9 cellular contexts compared by ENCODE assay signal in the genomic region with DNA sequence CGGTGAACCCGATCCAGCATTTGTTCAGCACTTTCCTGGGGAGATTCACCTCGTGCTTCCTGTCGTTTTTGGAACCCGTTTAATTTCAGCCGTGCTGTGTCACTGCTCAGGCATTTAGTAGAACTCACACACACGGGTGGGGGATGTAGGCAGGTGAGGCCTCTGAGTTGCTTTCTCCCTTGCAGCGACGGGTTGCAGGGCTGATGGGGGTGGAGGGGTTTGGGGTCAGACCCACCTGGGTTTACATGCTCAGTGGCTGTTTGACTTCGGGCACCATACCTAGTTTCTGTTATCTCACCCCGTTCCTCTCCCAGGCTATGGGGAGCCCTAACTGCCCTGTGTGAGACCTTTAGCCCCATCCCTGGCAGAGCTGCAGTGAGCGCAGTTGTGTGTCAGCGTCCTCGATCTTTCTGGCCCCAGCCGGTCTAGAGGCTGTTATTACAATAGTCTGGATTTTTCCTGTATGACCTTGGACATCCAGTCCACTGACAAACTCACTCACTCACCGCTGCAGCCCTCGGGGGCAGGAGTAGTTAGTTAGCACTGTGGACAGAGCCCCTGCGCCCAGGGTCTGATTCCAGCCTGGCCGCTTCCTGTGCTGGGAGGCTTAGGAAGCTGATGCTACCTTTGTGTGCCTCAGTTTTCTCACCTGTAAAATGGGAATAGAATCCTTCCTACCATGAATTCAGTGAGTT. TPM values are rescaled to one million over a fixed set of nuclear protein-coding genes. Genes with fewer than 3 reads are reported as not detected.
DNase-seq lines count a peak whose midpoint lies in the region; ATAC-seq and TF ChIP-seq lines count a peak whose summit lies in the region.
"Had no signal": no experiment of that assay in that cellular context is flagged by ENCODE, and none has a peak within 500 bp of the region (broad histone marks: within the 10 kb centered on the region; RNA-seq: fewer than 3 reads in every experiment).

No MANE protein-coding gene starts in this region.

- TF ChIP-seq POLR2A in gastroesophageal sphincter (IDR thresholded peaks at IDR 0.05) = no peak

- H2AFZ ChIP-seq in trophoblast cell (ENCODE audit: insufficient read depth, low read length, poor library complexity) = no peak overlapping the region

- H3K4me3 ChIP-seq in SJCRH30 (peak overlapping the region; percentile 89), gastroesophageal sphincter (peak overlapping the region in 1 of 2 donors; percentile 87), trophoblast cell (ENCODE audit: low read depth, low read length) (no peak overlapping the region)

- H3K9me3 ChIP-seq in SJCRH30 (replicated peaks) (no peaks in the 10 kb centered on the region), gastroesophageal sphincter (no peaks in the 10 kb centered on the region), trophoblast cell (ENCODE audit: insufficient read depth, low read depth, low read length) (no peaks in the 10 kb centered on the region)

- peaks cover 21% of the 10 kb centered on the region for H3K4me1 ChIP-seq in SJCRH30
- peaks cover 0 to 70% (median 25%) of the 10 kb centered on the region in 3 donors for H3K4me1 ChIP-seq in gastroesophageal sphincter
- H3K4me1 ChIP-seq in trophoblast cell (ENCODE audit: control insufficient read depth in 1 of 2, insufficient read depth in 2 of 2, low read length in 2 of 2) = peaks cover 21 to 25% of the 10 kb centered on the region in 2 experiments

- H3K36me3 ChIP-seq in SJCRH30 (peaks cover 6% of the 10 kb centered on the region; the same call in 1 of the 2 replicates), gastroesophageal sphincter (no peaks in the 10 kb centered on the region), trophoblast cell (ENCODE audit: control insufficient read depth in 1 of 2, insufficient read depth in 2 of 2, low read length in 2 of 2) (peaks cover 0 to 1% of the 10 kb centered on the region in 2 experiments)

- peak; percentile 42 for ATAC-seq in gastroesophageal sphincter
- no peak for ATAC-seq in HG02642 (IDR thresholded peaks at IDR 0.05; ENCODE audit: poor library complexity, unreplicated experiment)

- H3K79me1 ChIP-seq in trophoblast cell (ENCODE audit: low read length) = peaks cover 5% of the 10 kb centered on the region

- H2BK120ac ChIP-seq in trophoblast cell (ENCODE audit: insufficient read depth, low read length, poor library complexity) = no peak overlapping the region

- no peak for TF ChIP-seq EP300 in gastroesophageal sphincter (IDR thresholded peaks at IDR 0.05)

- peak overlapping the region; percentile 100 for H3K4me2 ChIP-seq in trophoblast cell (ENCODE audit: low read length)

- DNase-seq in EL (peak; percentile 57), SJCRH30 (no peak), trophoblast cell (peak; percentile 71 to 76), NCI-H1694 treated with DMSO at 0.1 percent for 48 hours (lab: John Stamatoyannopoulos, UW) (no peak), cortex of kidney (lab: John Stamatoyannopoulos, UW) (no peak), NCI-H82 (lab: John Stamatoyannopoulos, UW) (no peak)
- DNase-seq: activated B cell treated with CpG ODN at 0.5 μM for 24 hours had no signal

- H2BK5ac ChIP-seq in trophoblast cell (ENCODE audit: low read depth, low read length, poor library complexity) = no peak overlapping the region

- H3K27me3 ChIP-seq in SJCRH30 = no peaks in the 10 kb centered on the region
- no peaks in the 10 kb centered on the region for H3K27me3 ChIP-seq in gastroesophageal sphincter
- H3K27me3 ChIP-seq in trophoblast cell (ENCODE audit: insufficient read depth, low read length) = no peaks in the 10 kb centered on the region

- peak overlapping the region; percentile 81 for H3K27ac ChIP-seq in SJCRH30
- H3K27ac ChIP-seq in gastroesophageal sphincter = peak overlapping the region; percentile 89 to 92 (median 90)
- H3K27ac ChIP-seq in trophoblast cell (ENCODE audit: low read depth, low read length) = peak overlapping the region; percentile 40

- 30% methylated on average over 2 of the region's 19 CpGs; no CpG with 5 or more reads in 1 of the 2 donors for WGBS in gastroesophageal sphincter (ENCODE audit: low coverage in 1 of 2), 2 donors
- WGBS in trophoblast cell (ENCODE audit: extremely low coverage, insufficient coverage, insufficient read length) = no CpG with 5 or more reads among the region's 19 CpGs

- H4K8ac ChIP-seq in trophoblast cell (ENCODE audit: low read depth, low read length) = no peak overlapping the region

- no peak overlapping the region for H2BK12ac ChIP-seq in trophoblast cell (ENCODE audit: low read length)

- H3K79me2 ChIP-seq in trophoblast cell (ENCODE audit: control insufficient read depth, insufficient read depth, low read length, poor library complexity) = peaks cover 8% of the 10 kb centered on the region

- H3K4ac ChIP-seq in trophoblast cell (ENCODE audit: low read depth, low read length) = peak overlapping the region; percentile 15

- H4K91ac ChIP-seq in trophoblast cell (ENCODE audit: low read depth, low read length) = peak overlapping the region; percentile 33

- TF ChIP-seq CTCF in gastroesophageal sphincter (IDR thresholded peaks at IDR 0.05) = no peak

- peak overlapping the region; percentile 5 for H3K18ac ChIP-seq in trophoblast cell (ENCODE audit: low read length)

- no peak overlapping the region for H4K12ac ChIP-seq in trophoblast cell (ENCODE audit: low read depth, low read length)

- no peak overlapping the region for H3K9ac ChIP-seq in trophoblast cell (ENCODE audit: low read length)

- H3K23ac ChIP-seq in trophoblast cell (ENCODE audit: low read length) = no peak overlapping the region

- no peak overlapping the region for H2AK5ac ChIP-seq in trophoblast cell (ENCODE audit: low read length)

- H3K14ac ChIP-seq in trophoblast cell (ENCODE audit: low read length) = no peak overlapping the region

RNA-seq across cellular contexts. Expression of a gene that starts 2.6 kb away (rescaled TPM):
- 45.5 and 46.5 TPM in 2 replicates for total RNA-seq in SJCRH30 (2014; rRNA removed; shearing (Covaris generic))
- total RNA-seq in gastroesophageal sphincter = 10 to 100 TPM; 32.6 to 68.9 (median 42.5) TPM
- 16.1 and 17.7 TPM in 2 replicates for polyA plus RNA-seq in trophoblast cell (2013)

RNA-seq across cellular contexts. Expression of a gene that starts 43.3 kb away (rescaled TPM):
- total RNA-seq in SJCRH30 (2014; rRNA removed; shearing (Covaris generic)) = 26.5 and 30.7 TPM in 2 replicates
- total RNA-seq in gastroesophageal sphincter = 10 to 100 TPM; 15.1 to 48.7 (median 26.0) TPM
- 50.4 and 51.7 TPM in 2 replicates for polyA plus RNA-seq in trophoblast cell (2013)

Comparison
In these comparisons a context has a peak if more than half of its experiments do, and no peak if none do; other contexts are left out.
1. DNase-seq: peak in EL (single experiment) and trophoblast cell (2 of 2); none in SJCRH30 (0 of 2), NCI-H1694 treated with DMSO at 0.1 percent for 48 hours (single experiment), cortex of kidney (single experiment) and NCI-H82 (single experiment).
2. H3K27ac ChIP-seq: peak in every context shown above with its lines; median percentile 90 in gastroesophageal sphincter; 81 in SJCRH30; 40 in trophoblast cell.